ENCODE assay signal across 15 cellular contexts in genomic region chr19:1211494-1212234, GRCh38. TPM values are rescaled to one million over a fixed set of nuclear protein-coding genes. Genes with fewer than 3 reads are reported as not detected.
DNase-seq lines count a peak whose midpoint lies in the region; ATAC-seq, FAIRE-seq and TF ChIP-seq lines count a peak whose summit lies in the region.
"Had no signal": no experiment of that assay in that cellular context is flagged by ENCODE, and none has a peak within 500 bp of the region (broad histone marks: within the 10 kb centered on the region; RNA-seq: fewer than 3 reads in every experiment).

No MANE protein-coding gene starts in this region.

- intact Hi-C loops in GM12878 (cut with micrococcal nuclease; ENCODE audit: unreplicated experiment): no loop called here
- intact Hi-C loops in spleen (cut with DNase I; ENCODE audit: low total_unique reads): no loop called here

- H3K27me3 ChIP-seq in GM12878 (replicated peaks in 1 of 2; ENCODE audit: control insufficient read depth in 2 of 2, insufficient read depth in 2 of 2, low read length in 1 of 2): no peaks in the 10 kb centered on the region
- no peaks in the 10 kb centered on the region for H3K27me3 ChIP-seq in spleen (replicated peaks in 1 of 7)

- no peak overlapping the region for H3K9ac ChIP-seq in GM12878 (ENCODE audit: control insufficient read depth, insufficient read depth, low read length)

- H3K4me2 ChIP-seq in GM12878 (ENCODE audit: control insufficient read depth, insufficient read depth): no peak overlapping the region

- H3K27ac ChIP-seq in GM12878 (ENCODE audit: control insufficient read depth, insufficient read depth) (no peak overlapping the region), spleen (peak overlapping the region in 3 of 8 donors; percentile 15 to 87 (median 52))

- no peak; the same call in 1 of the 2 replicates for TF ChIP-seq POLR2A in GM12878 (IDR thresholded peaks at IDR 0.05; ENCODE audit: low read depth, low read length)
- TF ChIP-seq POLR2A in spleen (IDR thresholded peaks at IDR 0.05): no peak

- WGBS in GM12878 (ENCODE audit: insufficient coverage, insufficient replicate concordance, low lambda C conversion rate, missing lambda C conversion rate): 97% methylated on average over 33 of the region's 33 CpGs
- 69 to 84% (median 76%) methylated on average over 29 to 33 of the region's 33 CpGs for WGBS in spleen, 5 donors

- no peak for FAIRE-seq in GM12878 (lab: Jason Lieb, UNC)
- FAIRE-seq: G401.6, H54 had no signal

- POLR2A ChIA-PET in GM12878 (lab: Charles Lee): interaction anchor here (0.8 kb wide), 1 partner anchor 30 kb away, joined by 3 read pairs; the partner anchor contains the start of gene ATP5F1D

- peak overlapping the region; percentile 41 for H3K27ac Mint-ChIP-seq in T-helper 2 cell treated with Interferon-gamma antibody and Interleukin-4, amounts not matched to agents 5 μg/mL and 100 μg/mL, for 36 hours

- TF ChIP-seq RAD21 in GM12878 (IDR thresholded peaks at IDR 0.05; ENCODE audit: insufficient read depth, low read depth, low read length): no peak

- no TSS peak for BruUV-seq in GM12878 (replicated peaks; lab: Mats Ljungman, UMichigan)

- no peaks in the 10 kb centered on the region for H3K27me3 Mint-ChIP-seq in T-helper 2 cell treated with Interferon-gamma antibody and Interleukin-4, amounts not matched to agents 5 μg/mL and 100 μg/mL, for 36 hours (ENCODE audit: low read depth)

- SMC1A ChIA-PET in GM12878 (lab: Charles Lee; ENCODE audit: uncharacterized antibody, unreplicated experiment): interaction anchor here (1.5 kb wide), 1 partner anchor 12 kb away, joined by 3 read pairs; no protein-coding TSS in a partner anchor

- H3K36me3 ChIP-seq in GM12878 (ENCODE audit: control insufficient read depth in 2 of 2, insufficient read depth in 2 of 2, low read length in 1 of 2) (peaks cover 7 to 15% of the 10 kb centered on the region in 2 experiments; a peak in 3 of 4 replicates), spleen (peaks cover 0 to 71% (median 20%) of the 10 kb centered on the region in 6 donors)

- in situ Hi-C loops in GM12878 (cut with MboI): no loop called here

- H4K20me1 ChIP-seq in GM12878 (ENCODE audit: control insufficient read depth, insufficient read depth): no peaks in the 10 kb centered on the region; the same call in none of the 2 replicates

- TF ChIP-seq EP300 in GM12878 (IDR thresholded peaks at IDR 0.05; ENCODE audit: borderline replicate concordance in 1 of 2, control insufficient read depth in 1 of 2, low read depth in 2 of 2, low read length in 2 of 2): no peak

- no peak overlapping the region for H3K4me3 ChIP-seq in GM12878
- H3K4me3 ChIP-seq in spleen: peak overlapping the region in 1 of 8 donors; percentile 8

- no peak overlapping the region for H2AFZ ChIP-seq in GM12878 (ENCODE audit: control insufficient read depth, low read depth, low read length)

- peaks cover 26% of the 10 kb centered on the region for H3K4me1 ChIP-seq in GM12878 (ENCODE audit: control insufficient read depth, insufficient read depth, low read length)
- H3K4me1 ChIP-seq in spleen: peaks cover 51 to 100% (median 92%) of the 10 kb centered on the region in 6 donors

- ATAC-seq in GM12878: no peak

- H3K4me1 Mint-ChIP-seq in T-helper 2 cell treated with Interferon-gamma antibody and Interleukin-4, amounts not matched to agents 5 μg/mL and 100 μg/mL, for 36 hours (ENCODE audit: low read depth): peaks cover 37% of the 10 kb centered on the region

- RAD21 ChIA-PET in GM12878 (lab: Charles Lee; ENCODE audit: unreplicated experiment): no interaction called here

- H3K36me3 Mint-ChIP-seq in T-helper 2 cell treated with Interferon-gamma antibody and Interleukin-4, amounts not matched to agents 5 μg/mL and 100 μg/mL, for 36 hours (ENCODE audit: low read depth): peaks cover 29% of the 10 kb centered on the region

- H3K4me3 Mint-ChIP-seq in T-helper 2 cell treated with Interferon-gamma antibody and Interleukin-4, amounts not matched to agents 5 μg/mL and 100 μg/mL, for 36 hours: peak overlapping the region; percentile 46

- CTCF ChIA-PET in GM12878 (lab: Yijun Ruan, JAX): interaction anchor here (1.1 kb wide), 1 partner anchor 99 kb away, joined by 3 read pairs; no protein-coding TSS in a partner anchor

- TF ChIP-seq CTCF in GM12878 (IDR thresholded peaks at IDR 0.05 in 2 of 3, conservative IDR thresholded peaks at IDR 0.05 in 1 of 3; ENCODE audit: control insufficient read depth in 2 of 3, extremely low read depth in 1 of 3, insufficient read depth in 1 of 3, low read depth in 3 of 3, low read length in 3 of 3): no peak
- no peak for TF ChIP-seq CTCF in spleen (IDR thresholded peaks at IDR 0.05 in 8 of 11, conservative IDR thresholded peaks at IDR 0.05 in 3 of 11)

- H3K79me2 ChIP-seq in GM12878 (ENCODE audit: control insufficient read depth, insufficient read depth, low read length): peaks cover 83% of the 10 kb centered on the region

- DNase-seq in T-helper 2 cell treated with Interferon-gamma antibody and Interleukin-4, amounts not matched to agents 5 μg/mL and 100 μg/mL, for 36 hours (ENCODE audit: low spot score): no peak
- DNase-seq in T-helper 2 cell (no peak), GM12878 (ENCODE audit: low read depth, low spot score) (no peak), iPS-NIHi7 (ENCODE audit: extremely low spot score) (peak; percentile 54), spleen (peak; percentile 77), SIG-M5 treated with dmso at 0.1 percent for 504 hours (lab: John Stamatoyannopoulos, UW; ENCODE audit: unreplicated experiment) (no peak), NCI-H1694 treated with DMSO at 0.1 percent for 48 hours (lab: John Stamatoyannopoulos, UW) (no peak), NCI-H446 (lab: John Stamatoyannopoulos, UW) (no peak)
- DNase-seq: activated CD4-positive, alpha-beta T cell treated with anti-CD3 and anti-CD28 coated beads, Interleukin-2, amount 50 U/mL, for 1 hour; aorta; NCI-H1105 treated with DMSO at 0.1 percent for 48 hours; OCI-M1; stimulated activated CD4-positive, alpha-beta T cell treated with anti-CD3 and anti-CD28 coated beads, Interleukin-4, amount 100 ng/mL, for 1 hour had no signal

- no peaks in the 10 kb centered on the region for H3K9me3 Mint-ChIP-seq in T-helper 2 cell treated with Interferon-gamma antibody and Interleukin-4, amounts not matched to agents 5 μg/mL and 100 μg/mL, for 36 hours

- H3K9me3 ChIP-seq in GM12878 (replicated peaks; ENCODE audit: control insufficient read depth, insufficient read depth, low read length) (no peaks in the 10 kb centered on the region), spleen (no peaks in the 10 kb centered on the region)

RNA-seq across cellular contexts. Expression of gene STK11, which starts 6.1 kb away (rescaled TPM):
- 65.3 and 74.4 TPM in 2 replicates for total RNA-seq in GM12878 (2013; cell fraction: nucleolus; rRNA removed)
- 62.0 and 65.7 TPM in 2 replicates for total RNA-seq in GM12878 (2014; rRNA removed)
- total RNA-seq in GM12878 (2014; rRNA removed; fragmentation: Illumina TruSeq; extraction: Trizol): 30.7 and 34.3 TPM in 2 replicates
- total RNA-seq in GM12878 (2021): 64.6 and 71.0 TPM in 2 replicates
- 10.6 TPM for polyA plus RNA-seq in GM12878 (2011; ENCODE audit: low read depth)
- 30.2 and 31.3 TPM in 2 replicates for polyA plus RNA-seq in GM12878 (2011; rRNA removed)
- 35.3 and 63.5 TPM in 2 replicates for polyA plus RNA-seq in GM12878 (2011; cell fraction: cytosol; rRNA removed)
- 132 and 164 TPM in 2 replicates for polyA plus RNA-seq in GM12878 (2011; cell fraction: nucleus; rRNA removed)
- 35.5 and 36.4 TPM in 2 replicates for polyA plus RNA-seq in GM12878 (2012)
- 8.5 and 16.3 TPM in 2 replicates for polyA plus RNA-seq in GM12878 (2014; fragmentation: Illumina TruSeq; extraction: Trizol)
- polyA plus RNA-seq in GM12878 (2014; fragmentation: Nextera tagmentation; extraction: Ambion mirVana): under 1 TPM; 0.33 to 0.74 TPM
- polyA plus RNA-seq in GM12878 (2014; rRNA removed): 57.0 and 69.5 TPM in 2 replicates
- polyA plus RNA-seq in GM12878 (2016; fragmentation: Nextera tagmentation; extraction: Ambion mirVana): 1 to 10 TPM; 4.9 to 5.4 TPM
- polyA minus RNA-seq in GM12878 (2011; rRNA and poly(A)+ RNA removed): 31.5 and 37.9 TPM in 2 replicates
- polyA minus RNA-seq in GM12878 (2011; cell fraction: cytosol; rRNA and poly(A)+ RNA removed): 19.5 and 22.7 TPM in 2 replicates
- polyA minus RNA-seq in GM12878 (2011; cell fraction: nucleus; rRNA and poly(A)+ RNA removed): 19.9 and 33.8 TPM in 2 replicates
- total RNA-seq in spleen: 10 to 100 TPM; 52.1 to 85.0 (median 75.3) TPM
- polyA plus RNA-seq in spleen: 100 to 1,000 TPM in 1 of 3 donors, 10 to 100 TPM in 2; 44.0 to 107 (median 46.7) TPM

RNA-seq across cellular contexts. Expression of gene CBARP, which starts 26.1 kb away (rescaled TPM):
- total RNA-seq in GM12878 (2013; cell fraction: nucleolus; rRNA removed): 1.2 and 1.3 TPM in 2 replicates
- total RNA-seq in GM12878 (2014; rRNA removed) (0.44 and 0.51 TPM in 2 replicates), GM12878 (2014; rRNA removed; fragmentation: Illumina TruSeq; extraction: Trizol) (0.05 and 0.09 TPM in 2 replicates), GM12878 (2021) (0.59 and 0.61 TPM in 2 replicates), spleen (1 to 10 TPM in 1 of 7 donors, under 1 TPM in 5, not detected in 1; 0.12 to 1.2 (median 0.41) TPM)
- 0.12 TPM for polyA plus RNA-seq in GM12878 (2011; ENCODE audit: low read depth)
- polyA plus RNA-seq in GM12878 (2011; rRNA removed) (0.03 and 0.04 TPM in 2 replicates), GM12878 (2014; fragmentation: Illumina TruSeq; extraction: Trizol) (0.04 TPM in 1 of 2 replicates, not detected in the other), GM12878 (2014; fragmentation: Nextera tagmentation; extraction: Ambion mirVana) (not detected), GM12878 (2014; rRNA removed) (0.55 and 0.93 TPM in 2 replicates), GM12878 (2016; fragmentation: Nextera tagmentation; extraction: Ambion mirVana) (under 1 TPM in 1 of 2 experiments, not detected in 1; 0.18 TPM), spleen (under 1 TPM in 2 of 3 donors, not detected in 1; 0.05 to 0.48 TPM)
- 0.09 and 0.28 TPM in 2 replicates for polyA plus RNA-seq in GM12878 (2011; cell fraction: cytosol; rRNA removed)
- 2.0 and 2.3 TPM in 2 replicates for polyA plus RNA-seq in GM12878 (2011; cell fraction: nucleus; rRNA removed)
- polyA plus RNA-seq in GM12878 (2012): 1.2 and 1.9 TPM in 2 replicates
- not detected in 2 replicates for polyA minus RNA-seq in GM12878 (2011; rRNA and poly(A)+ RNA removed)
- 0.83 TPM in 1 of 2 replicates, not detected in the other for polyA minus RNA-seq in GM12878 (2011; cell fraction: cytosol; rRNA and poly(A)+ RNA removed)
- polyA minus RNA-seq in GM12878 (2011; cell fraction: nucleus; rRNA and poly(A)+ RNA removed): 0.19 TPM in 1 of 2 replicates, not detected in the other

RNA-seq across cellular contexts. Expression of gene ATP5F1D, which starts 29.9 kb away (rescaled TPM):
- 14.2 and 16.6 TPM in 2 replicates for total RNA-seq in GM12878 (2013; cell fraction: nucleolus; rRNA removed)
- 45.8 and 52.5 TPM in 2 replicates for total RNA-seq in GM12878 (2014; rRNA removed)
- 18.9 and 23.6 TPM in 2 replicates for total RNA-seq in GM12878 (2014; rRNA removed; fragmentation: Illumina TruSeq; extraction: Trizol)
- total RNA-seq in GM12878 (2021): 304 and 305 TPM in 2 replicates
- polyA plus RNA-seq in GM12878 (2011; ENCODE audit: low read depth): 34.8 TPM
- 18.5 and 46.6 TPM in 2 replicates for polyA plus RNA-seq in GM12878 (2011; rRNA removed)
- 109 and 189 TPM in 2 replicates for polyA plus RNA-seq in GM12878 (2011; cell fraction: cytosol; rRNA removed)
- 95.0 and 142 TPM in 2 replicates for polyA plus RNA-seq in GM12878 (2011; cell fraction: nucleus; rRNA removed)
- 163 and 185 TPM in 2 replicates for polyA plus RNA-seq in GM12878 (2012)
- 1.4 and 12.8 TPM in 2 replicates for polyA plus RNA-seq in GM12878 (2014; fragmentation: Illumina TruSeq; extraction: Trizol)
- polyA plus RNA-seq in GM12878 (2014; fragmentation: Nextera tagmentation; extraction: Ambion mirVana): 10 to 100 TPM in 1 of 2 experiments, 1 to 10 TPM in 1; 7.2 to 45.0 TPM
- 179 and 216 TPM in 2 replicates for polyA plus RNA-seq in GM12878 (2014; rRNA removed)
- polyA plus RNA-seq in GM12878 (2016; fragmentation: Nextera tagmentation; extraction: Ambion mirVana): 100 to 1,000 TPM; 355 to 357 TPM
- 38.4 and 79.7 TPM in 2 replicates for polyA minus RNA-seq in GM12878 (2011; rRNA and poly(A)+ RNA removed)
- 73.8 and 96.8 TPM in 2 replicates for polyA minus RNA-seq in GM12878 (2011; cell fraction: cytosol; rRNA and poly(A)+ RNA removed)
- 21.4 and 39.0 TPM in 2 replicates for polyA minus RNA-seq in GM12878 (2011; cell fraction: nucleus; rRNA and poly(A)+ RNA removed)
- total RNA-seq in spleen: 100 to 1,000 TPM in 4 of 7 donors, 10 to 100 TPM in 3; 49.1 to 131 (median 102) TPM
- 100 to 1,000 TPM; 164 to 166 (median 165) TPM for polyA plus RNA-seq in spleen

RNA-seq across cellular contexts. Expression of gene MIDN, which starts 36.7 kb away (rescaled TPM):
- total RNA-seq in GM12878 (2013; cell fraction: nucleolus; rRNA removed): 69.3 and 73.1 TPM in 2 replicates
- total RNA-seq in GM12878 (2014; rRNA removed) (6.1 and 8.4 TPM in 2 replicates), GM12878 (2014; rRNA removed; fragmentation: Illumina TruSeq; extraction: Trizol) (6.5 and 7.0 TPM in 2 replicates), GM12878 (2021) (51.5 and 52.3 TPM in 2 replicates), spleen (100 to 1,000 TPM in 4 of 7 donors, 10 to 100 TPM in 3; 42.1 to 223 (median 138) TPM)
- polyA plus RNA-seq in GM12878 (2011; ENCODE audit: low read depth): 6.0 TPM
- polyA plus RNA-seq in GM12878 (2011; rRNA removed) (7.6 and 12.2 TPM in 2 replicates), GM12878 (2014; fragmentation: Illumina TruSeq; extraction: Trizol) (4.2 and 7.9 TPM in 2 replicates), GM12878 (2014; fragmentation: Nextera tagmentation; extraction: Ambion mirVana) (under 1 TPM; 0.38 to 0.63 TPM), GM12878 (2014; rRNA removed) (30.9 and 33.7 TPM in 2 replicates), GM12878 (2016; fragmentation: Nextera tagmentation; extraction: Ambion mirVana) (1 to 10 TPM; 2.3 TPM), spleen (10 to 100 TPM; 16.5 to 48.9 (median 19.1) TPM)
- 24.2 and 29.5 TPM in 2 replicates for polyA plus RNA-seq in GM12878 (2011; cell fraction: cytosol; rRNA removed)
- polyA plus RNA-seq in GM12878 (2011; cell fraction: nucleus; rRNA removed): 102 and 129 TPM in 2 replicates
- 26.6 and 35.6 TPM in 2 replicates for polyA plus RNA-seq in GM12878 (2012)
- 2.3 and 11.8 TPM in 2 replicates for polyA minus RNA-seq in GM12878 (2011; rRNA and poly(A)+ RNA removed)
- 21.7 and 23.8 TPM in 2 replicates for polyA minus RNA-seq in GM12878 (2011; cell fraction: cytosol; rRNA and poly(A)+ RNA removed)
- polyA minus RNA-seq in GM12878 (2011; cell fraction: nucleus; rRNA and poly(A)+ RNA removed): 29.9 and 46.6 TPM in 2 replicates

RNA-seq across cellular contexts. Expression of gene SBNO2, which starts 37.6 kb away (rescaled TPM):
- 26.2 and 31.8 TPM in 2 replicates for total RNA-seq in GM12878 (2013; cell fraction: nucleolus; rRNA removed)
- total RNA-seq in GM12878 (2014; rRNA removed) (13.8 and 15.8 TPM in 2 replicates), GM12878 (2014; rRNA removed; fragmentation: Illumina TruSeq; extraction: Trizol) (4.8 and 5.6 TPM in 2 replicates), GM12878 (2021) (38.5 and 44.6 TPM in 2 replicates), spleen (100 to 1,000 TPM in 5 of 7 donors, 10 to 100 TPM in 2; 51.7 to 230 (median 168) TPM)
- 3.3 TPM for polyA plus RNA-seq in GM12878 (2011; ENCODE audit: low read depth)
- polyA plus RNA-seq in GM12878 (2011; rRNA removed) (2.7 and 7.2 TPM in 2 replicates), GM12878 (2014; fragmentation: Illumina TruSeq; extraction: Trizol) (2.2 and 5.0 TPM in 2 replicates), GM12878 (2014; fragmentation: Nextera tagmentation; extraction: Ambion mirVana) (under 1 TPM; 0.08 to 0.15 TPM), GM12878 (2014; rRNA removed) (21.8 and 26.0 TPM in 2 replicates), GM12878 (2016; fragmentation: Nextera tagmentation; extraction: Ambion mirVana) (1 to 10 TPM; 4.2 to 5.9 TPM), spleen (10 to 100 TPM; 16.2 to 62.0 (median 29.8) TPM)
- 9.3 and 12.8 TPM in 2 replicates for polyA plus RNA-seq in GM12878 (2011; cell fraction: cytosol; rRNA removed)
- 64.7 and 83.4 TPM in 2 replicates for polyA plus RNA-seq in GM12878 (2011; cell fraction: nucleus; rRNA removed)
- polyA plus RNA-seq in GM12878 (2012): 12.3 and 13.5 TPM in 2 replicates
- 10.8 and 18.6 TPM in 2 replicates for polyA minus RNA-seq in GM12878 (2011; rRNA and poly(A)+ RNA removed)
- polyA minus RNA-seq in GM12878 (2011; cell fraction: cytosol; rRNA and poly(A)+ RNA removed): 17.7 and 21.2 TPM in 2 replicates
- polyA minus RNA-seq in GM12878 (2011; cell fraction: nucleus; rRNA and poly(A)+ RNA removed): 15.5 and 27.3 TPM in 2 replicates

Comparison
In these comparisons a context has a peak if more than half of its experiments do, and no peak if none do; other contexts are left out.
1. DNase-seq: peak in iPS-NIHi7 (single experiment) and spleen (single experiment); none in T-helper 2 cell treated with Interferon-gamma antibody and Interleukin-4, amounts not matched to agents 5 μg/mL and 100 μg/mL, for 36 hours (single experiment), T-helper 2 cell (0 of 5), GM12878 (single experiment), SIG-M5 treated with dmso at 0.1 percent for 504 hours (single experiment), NCI-H1694 treated with DMSO at 0.1 percent for 48 hours (single experiment) and NCI-H446 (0 of 2).